ENCODE assay signal across 15 cellular contexts in genomic region chr6:36716476-36717093, GRCh38. TPM values are rescaled to one million over a fixed set of nuclear protein-coding genes. Genes with fewer than 3 reads are reported as not detected.
"Had no signal": no experiment of that assay in that cellular context is flagged by ENCODE, and none has a peak within 500 bp of the region (broad histone marks: within the 10 kb centered on the region; RNA-seq: fewer than 3 reads in every experiment).

No MANE protein-coding gene starts in this region.

- H3K4me1 Mint-ChIP-seq: activated CD8-positive, alpha-beta memory T cell treated with anti-CD3 and anti-CD28 coated beads, Interleukin-2, amount 10 ng/mL, durations not matched to agents 7 days and 5 days; central memory CD8-positive, alpha-beta T cell had no signal

- H3K27me3 Mint-ChIP-seq: activated T-cell treated with anti-CD3 and anti-CD28 coated beads, Interleukin-2, amount 50 U/mL, for 24 hours; central memory CD8-positive, alpha-beta T cell; stimulated activated naive CD8-positive, alpha-beta T cell treated with anti-CD3 and anti-CD28 coated beads, Interleukin-15, Interleukin-2, amounts not matched to agents 100 ng/mL and 50 ng/mL, for 24 hours had no signal

- H3K36me3 Mint-ChIP-seq: activated CD8-positive, alpha-beta memory T cell treated with anti-CD3 and anti-CD28 coated beads, Interleukin-2, amount 10 ng/mL, durations not matched to agents 7 days and 5 days had no signal

- H3K27ac ChIP-seq: body of pancreas, prostate gland had no signal

- H3K36me3 ChIP-seq: prostate gland had no signal

- H3K4me3 Mint-ChIP-seq: activated CD8-positive, alpha-beta memory T cell treated with anti-CD3 and anti-CD28 coated beads, Interleukin-2, amount 10 ng/mL, durations not matched to agents 7 days and 5 days; activated T-cell treated with anti-CD3 and anti-CD28 coated beads, Interleukin-2, amount 50 U/mL, for 24 hours; central memory CD8-positive, alpha-beta T cell; stimulated activated naive CD8-positive, alpha-beta T cell treated with anti-CD3 and anti-CD28 coated beads, Interleukin-15, Interleukin-2, amounts not matched to agents 100 ng/mL and 50 ng/mL, for 24 hours had no signal

- ATAC-seq: activated CD8-positive, alpha-beta memory T cell treated with anti-CD3 and anti-CD28 coated beads, Interleukin-2, amount 10 ng/mL, durations not matched to agents 7 days and 5 days; body of pancreas; left lobe of liver had no signal

- H3K4me1 ChIP-seq: body of pancreas, prostate gland had no signal

- DNase-seq: activated CD8-positive, alpha-beta memory T cell treated with anti-CD3 and anti-CD28 coated beads, Interleukin-2, amount 10 ng/mL, durations not matched to agents 7 days and 5 days; activated gamma-delta T cell treated with Interleukin-2 at 50 U/mL for 16 hours; activated T-cell treated with anti-CD3 and anti-CD28 coated beads, Interleukin-2, amount 50 U/mL, for 24 hours; body of pancreas; effector memory CD4-positive, alpha-beta T cell; erythroblast; mesendoderm; stimulated activated CD4-positive, alpha-beta T cell treated with anti-CD3 and anti-CD28 coated beads, Interleukin-4, amount 100 ng/mL, for 1 hour; stimulated activated CD8-positive, alpha-beta memory T cell treated with anti-CD3 and anti-CD28 coated beads, Interleukin-4, amount 100 ng/mL, for 48 hours; T-helper 2 cell had no signal

- H3K9me3 Mint-ChIP-seq: activated T-cell treated with anti-CD3 and anti-CD28 coated beads, Interleukin-2, amount 50 U/mL, for 24 hours; central memory CD8-positive, alpha-beta T cell; stimulated activated naive CD8-positive, alpha-beta T cell treated with anti-CD3 and anti-CD28 coated beads, Interleukin-15, Interleukin-2, amounts not matched to agents 100 ng/mL and 50 ng/mL, for 24 hours had no signal

- H3K27me3 ChIP-seq: body of pancreas had no signal

- H3K4me3 ChIP-seq: body of pancreas, prostate gland had no signal

- H3K27ac Mint-ChIP-seq: activated CD8-positive, alpha-beta memory T cell treated with anti-CD3 and anti-CD28 coated beads, Interleukin-2, amount 10 ng/mL, durations not matched to agents 7 days and 5 days; activated T-cell treated with anti-CD3 and anti-CD28 coated beads, Interleukin-2, amount 50 U/mL, for 24 hours; stimulated activated naive CD8-positive, alpha-beta T cell treated with anti-CD3 and anti-CD28 coated beads, Interleukin-15, Interleukin-2, amounts not matched to agents 100 ng/mL and 50 ng/mL, for 24 hours had no signal

- H3K9me3 ChIP-seq: body of pancreas, prostate gland had no signal

RNA-seq across cellular contexts. Expression of gene RAB44, which starts 19.0 kb away (rescaled TPM):
- total RNA-seq: activated CD8-positive, alpha-beta memory T cell treated with anti-CD3 and anti-CD28 coated beads, Interleukin-2, amount 10 ng/mL, durations not matched to agents 7 days and 5 days; fibroblast of villous mesenchyme had no signal
